ENCODE assay signal across 18 cellular contexts in genomic region chr17:77817953-77818352, GRCh38.
"Had no signal": no experiment of that assay in that cellular context is flagged by ENCODE, and none has a peak within 500 bp of the region (broad histone marks: within the 10 kb centered on the region; RNA-seq: fewer than 3 reads in every experiment).

No MANE protein-coding gene starts in this region.

- DNase-seq: activated CD4-positive, alpha-beta memory T cell treated with anti-CD3 and anti-CD28 coated beads for 36 hours; activated CD4-positive, CD25-positive, alpha-beta regulatory T cell treated with anti-CD3 and anti-CD28 coated beads, Interleukin-2, amount 50 U/mL, for 72 hours; activated gamma-delta T cell; activated T-cell treated with anti-CD3 and anti-CD28 coated beads, Interleukin-2, amount 50 U/mL, for 4 hours; anterior cingulate cortex; colonic mucosa; effector CD4-positive, alpha-beta T cell; gastrocnemius medialis; kidney; left ventricle myocardium superior; mesendoderm; ovary; stimulated activated CD4-positive, alpha-beta T cell treated with anti-CD3 and anti-CD28 coated beads, Interleukin-15, amount 100 ng/mL, for 24 hours; stimulated activated CD4-positive, alpha-beta T cell treated with anti-CD3 and anti-CD28 coated beads, Interleukin-4, amount 100 ng/mL, for 4 hours; stimulated activated naive CD8-positive, alpha-beta T cell treated with anti-CD3 and anti-CD28 coated beads, Interleukin-15, amount 100 ng/mL, for 72 hours; testis; upper lobe of right lung had no signal

- H3K36me3 ChIP-seq: cardiac muscle cell, colonic mucosa, gastrocnemius medialis, ovary, upper lobe of right lung had no signal

- H3K27me3 ChIP-seq: cardiac muscle cell, colonic mucosa, gastrocnemius medialis, ovary, testis, upper lobe of right lung had no signal

- H3K9me3 ChIP-seq: colonic mucosa, gastrocnemius medialis, ovary, testis, upper lobe of right lung had no signal

- H3K4me3 ChIP-seq: cardiac muscle cell, colonic mucosa, gastrocnemius medialis, ovary, testis, upper lobe of right lung had no signal

- H3K4me1 ChIP-seq: colonic mucosa, upper lobe of right lung had no signal

- ATAC-seq: activated T-cell treated with anti-CD3 and anti-CD28 coated beads, Interleukin-2, amount 50 U/mL, for 4 hours; gastrocnemius medialis; left ventricle myocardium superior; stimulated activated naive CD8-positive, alpha-beta T cell treated with anti-CD3 and anti-CD28 coated beads, Interleukin-15, amount 100 ng/mL, for 72 hours; upper lobe of right lung had no signal

- H3K27ac ChIP-seq: cardiac muscle cell, colonic mucosa, gastrocnemius medialis, ovary, testis, upper lobe of right lung had no signal
